In the genomic region with DNA sequence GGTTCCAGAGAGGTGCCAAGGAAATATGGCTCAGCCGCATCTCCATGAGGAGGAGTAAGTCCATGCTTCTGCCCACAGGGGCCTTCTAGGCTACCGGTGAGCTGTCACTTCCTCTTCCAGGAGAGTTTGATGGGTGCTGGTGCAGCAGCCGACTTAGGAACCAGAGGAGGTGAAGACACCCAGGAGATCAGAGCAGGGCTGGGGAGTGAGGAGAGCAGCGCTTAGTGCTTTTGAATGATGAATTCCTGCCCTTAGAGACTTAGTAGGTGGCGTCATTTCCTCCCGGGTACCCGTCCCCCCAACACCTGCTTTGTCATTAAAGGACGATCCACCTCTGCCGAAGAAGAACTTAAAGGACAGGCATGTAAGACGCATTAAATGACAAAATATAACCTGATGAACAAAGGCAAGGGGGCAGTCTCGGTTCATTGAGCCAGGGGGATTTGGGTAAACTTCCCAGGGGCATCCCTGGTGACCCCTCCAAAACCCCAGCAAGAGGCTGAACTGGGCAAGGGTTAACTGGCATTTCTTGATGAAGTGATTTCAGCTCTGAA, we compare ENCODE assay signal across 8 cellular contexts.
DNase-seq lines count a peak whose midpoint lies in the region; ATAC-seq, FAIRE-seq and TF ChIP-seq lines count a peak whose summit lies in the region.

No MANE protein-coding gene starts in this region.

- peaks cover under 1% of the 10 kb centered on the region for H3K9me3 Mint-ChIP-seq in astrocyte (ENCODE audit: unreplicated experiment)
- no peaks in the 10 kb centered on the region for H3K9me3 Mint-ChIP-seq in neural crest cell

- peak overlapping the region; percentile 80 for H3K4me2 ChIP-seq in astrocyte (ENCODE audit: low read length)

- H2AFZ ChIP-seq in astrocyte (ENCODE audit: low read depth, low read length) = peak overlapping the region; percentile 72

- in situ Hi-C loops in ACHN (cut with HindIII; ENCODE audit: low pct_ligation_motif_present, low pct_unique_long_range_greater_than_20kb, low sequenced_read_pairs) = no loop called here

- no peaks in the 10 kb centered on the region for H3K36me3 ChIP-seq in astrocyte (ENCODE audit: insufficient read depth, low read length)

- H3K4me1 ChIP-seq in astrocyte (ENCODE audit: insufficient read depth, low read length) = no peaks in the 10 kb centered on the region

- FAIRE-seq in astrocyte (lab: Jason Lieb, UNC) = no peak

- peaks cover 40% of the 10 kb centered on the region for H3K27me3 ChIP-seq in astrocyte (ENCODE audit: insufficient read depth, low read length)

- DNase-seq in HT-29 (ENCODE audit: low spot score) (peak; percentile 52), astrocyte (ENCODE audit: low read depth) (no peak), neural crest cell (ENCODE audit: low read depth, low spot score) (no peak), NCI-H748 treated with DMSO at 0.1 percent for 48 hours (lab: John Stamatoyannopoulos, UW) (no peak), ACHN (no peak), sciatic nerve (ENCODE audit: low spot score) (no peak), T1000 (lab: John Stamatoyannopoulos, UW) (no peak)

- TF ChIP-seq CTCF in astrocyte (IDR thresholded peaks at IDR 0.05; ENCODE audit: insufficient read depth, low read depth, low read length) (no peak), neural crest cell (conservative IDR thresholded peaks at IDR 0.05) (no peak)

- intact Hi-C loops in sciatic nerve (cut with DNase I) = no loop called here

- no peaks in the 10 kb centered on the region for H3K9me3 ChIP-seq in astrocyte (ENCODE audit: insufficient read depth, low read depth, low read length)

- H3K27me3 Mint-ChIP-seq in astrocyte (ENCODE audit: low read depth, unreplicated experiment) = peaks cover 69% of the 10 kb centered on the region
- H3K27me3 Mint-ChIP-seq in neural crest cell (ENCODE audit: low read depth) = peaks cover 48% of the 10 kb centered on the region

- no peaks in the 10 kb centered on the region for H3K4me1 Mint-ChIP-seq in astrocyte (ENCODE audit: low read depth, unreplicated experiment)
- H3K4me1 Mint-ChIP-seq in neural crest cell = peaks cover 50% of the 10 kb centered on the region

- no peaks in the 10 kb centered on the region for H3K79me2 ChIP-seq in astrocyte (ENCODE audit: insufficient read depth, low read length)

- H4K20me1 ChIP-seq in astrocyte (ENCODE audit: insufficient read depth, low read length) = no peaks in the 10 kb centered on the region

- H3K27ac Mint-ChIP-seq in astrocyte (ENCODE audit: unreplicated experiment) = no peak overlapping the region
- H3K27ac Mint-ChIP-seq in neural crest cell (ENCODE audit: unreplicated experiment) = peak overlapping the region; percentile 81

- H3K27ac ChIP-seq in astrocyte (ENCODE audit: low read depth, low read length) = no peak overlapping the region

- no peak overlapping the region for H3K9ac ChIP-seq in astrocyte (ENCODE audit: low read length)

- H3K36me3 Mint-ChIP-seq in astrocyte (ENCODE audit: low read depth, unreplicated experiment) (no peaks in the 10 kb centered on the region), neural crest cell (ENCODE audit: low read depth) (no peaks in the 10 kb centered on the region)

- no peak for ATAC-seq in sciatic nerve

- peak overlapping the region; percentile 72 for H3K4me3 Mint-ChIP-seq in astrocyte (ENCODE audit: unreplicated experiment)
- peak overlapping the region; percentile 78 for H3K4me3 Mint-ChIP-seq in neural crest cell

- H3K4me3 ChIP-seq in GM08714 (ENCODE audit: low read length) = peak overlapping the region; percentile 50; the same call in 1 of the 2 replicates
- H3K4me3 ChIP-seq in astrocyte (ENCODE audit: insufficient read depth, low read depth, low read length) = peak overlapping the region; percentile 37
